2 cellular contexts compared by ENCODE assay signal in genomic region chr18:39801848-39802247, GRCh38.
TF ChIP-seq lines count a peak whose summit lies in the region.

No MANE protein-coding gene starts in this region.

TF ChIP-seq in HepG2, 621 proteins besides CTCF, POLR2A, EP300 and RAD21 (continued from another document):
- TF ChIP-seq, protein P1, sequence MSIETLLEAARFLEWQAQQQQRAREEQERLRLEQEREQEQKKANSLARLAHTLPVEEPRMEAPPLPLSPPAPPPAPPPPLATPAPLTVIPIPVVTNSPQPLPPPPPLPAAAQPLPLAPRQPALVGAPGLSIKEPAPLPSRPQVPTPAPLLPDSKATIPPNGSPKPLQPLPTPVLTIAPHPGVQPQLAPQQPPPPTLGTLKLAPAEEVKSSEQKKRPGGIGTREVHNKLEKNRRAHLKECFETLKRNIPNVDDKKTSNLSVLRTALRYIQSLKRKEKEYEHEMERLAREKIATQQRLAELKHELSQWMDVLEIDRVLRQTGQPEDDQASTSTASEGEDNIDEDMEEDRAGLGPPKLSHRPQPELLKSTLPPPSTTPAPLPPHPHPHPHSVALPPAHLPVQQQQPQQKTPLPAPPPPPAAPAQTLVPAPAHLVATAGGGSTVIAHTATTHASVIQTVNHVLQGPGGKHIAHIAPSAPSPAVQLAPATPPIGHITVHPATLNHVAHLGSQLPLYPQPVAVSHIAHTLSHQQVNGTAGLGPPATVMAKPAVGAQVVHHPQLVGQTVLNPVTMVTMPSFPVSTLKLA (IDR thresholded peaks at IDR 0.05), result peak; percentile 99
- TF ChIP-seq CREB1 (IDR thresholded peaks at IDR 0.05) (peak; percentile 54; the same call in 1 of the 2 replicates), CREB1 (CRISPR knock-in tag; IDR thresholded peaks at IDR 0.05) (no peak)

TF ChIP-seq in endothelial cell of umbilical vein, 7 proteins besides CTCF, POLR2A, EP300 and RAD21:
- TF ChIP-seq, protein P2, sequence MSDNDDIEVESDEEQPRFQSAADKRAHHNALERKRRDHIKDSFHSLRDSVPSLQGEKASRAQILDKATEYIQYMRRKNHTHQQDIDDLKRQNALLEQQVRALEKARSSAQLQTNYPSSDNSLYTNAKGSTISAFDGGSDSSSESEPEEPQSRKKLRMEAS (IDR thresholded peaks at IDR 0.05; ENCODE audit: insufficient read depth, insufficient read length), result peak; percentile 64
- TF ChIP-seq POLR2AphosphoS5 (IDR thresholded peaks at IDR 0.05; ENCODE audit: insufficient read depth, low read depth, low read length), result no peak
TF ChIP-seq in endothelial cell of umbilical vein: peak in this region for 1.
